Comparison of ENCODE assay signal across 8 cellular contexts in genomic region chr11:128548655-128549255, GRCh38. TPM values are rescaled to one million over a fixed set of nuclear protein-coding genes. Genes with fewer than 3 reads are reported as not detected.
A peak's percentile ranks its signal among the peaks of the same experiment; 100 is the strongest.
DNase-seq lines count a peak whose midpoint lies in the region; ATAC-seq, FAIRE-seq and TF ChIP-seq lines count a peak whose summit lies in the region.

No MANE protein-coding gene starts in this region.

- peaks cover 70% of the 10 kb centered on the region for H3K4me1 Mint-ChIP-seq in T-helper 17 cell
- H3K4me1 Mint-ChIP-seq in endodermal cell = peaks cover 25% of the 10 kb centered on the region

- peak overlapping the region; percentile 74 for H3K4me3 ChIP-seq in endodermal cell (ENCODE audit: low read length)
- peak overlapping the region; percentile 31 for H3K4me3 ChIP-seq in mesodermal cell (ENCODE audit: extremely low read depth, insufficient read depth, low read length, poor library complexity, severe bottlenecking)
- peak overlapping the region; percentile 23 to 61 (median 58) for H3K4me3 ChIP-seq in tibial nerve

- H3K4me1 ChIP-seq in endodermal cell (ENCODE audit: control insufficient read depth, insufficient read depth, low read length) = peaks cover 4% of the 10 kb centered on the region
- peaks cover 34% of the 10 kb centered on the region for H3K4me1 ChIP-seq in mesodermal cell (ENCODE audit: control insufficient read depth, insufficient read depth, low read length, poor library complexity, severe bottlenecking)
- H3K4me1 ChIP-seq in tibial nerve = peaks cover 0 to 67% (median 22%) of the 10 kb centered on the region in 4 donors

- peak; percentile 41 to 72 for TF ChIP-seq EP300 in tibial nerve (IDR thresholded peaks at IDR 0.05)

- H3K9ac ChIP-seq in endodermal cell (ENCODE audit: extremely low read depth, low read length, poor library complexity, severe bottlenecking) = peak overlapping the region; percentile 24

- no peaks in the 10 kb centered on the region for H3K9me3 ChIP-seq in T-helper 17 cell (ENCODE audit: control insufficient read depth, low read length, poor library complexity, severe bottlenecking)
- no peaks in the 10 kb centered on the region for H3K9me3 ChIP-seq in endodermal cell (ENCODE audit: control insufficient read depth, low read length)
- no peaks in the 10 kb centered on the region for H3K9me3 ChIP-seq in mesodermal cell (ENCODE audit: control insufficient read depth, low read length)
- no peaks in the 10 kb centered on the region for H3K9me3 ChIP-seq in tibial nerve

- peak; percentile 72 for FAIRE-seq in GM12891 (lab: Jason Lieb, UNC)

- H3K27me3 ChIP-seq in endodermal cell (ENCODE audit: control insufficient read depth, insufficient read depth, low read length, poor library complexity, severe bottlenecking) = peaks cover 49% of the 10 kb centered on the region
- no peaks in the 10 kb centered on the region for H3K27me3 ChIP-seq in tibial nerve

- TF ChIP-seq CTCF in endodermal cell (conservative IDR thresholded peaks at IDR 0.05) (peak; percentile 27), tibial nerve (IDR thresholded peaks at IDR 0.05) (peak in 1 of 5 experiments; percentile 13)

- peak overlapping the region; percentile 89 for H3K27ac Mint-ChIP-seq in T-helper 17 cell
- no peak overlapping the region for H3K27ac Mint-ChIP-seq in endodermal cell

- H3K36me3 ChIP-seq in endodermal cell (ENCODE audit: control insufficient read depth, insufficient read depth, low read length) (no peaks in the 10 kb centered on the region), mesodermal cell (ENCODE audit: control insufficient read depth, insufficient read depth, low read length) (no peaks in the 10 kb centered on the region), tibial nerve (no peaks in the 10 kb centered on the region)

- 5 to 10% methylated on average over 2 to 32 of the region's 32 CpGs for WGBS in endodermal cell (ENCODE audit: insufficient coverage in 1 of 2, insufficient read length in 1 of 2), 2 experiments
- WGBS in mesodermal cell (ENCODE audit: insufficient coverage in 2 of 2), 2 experiments = 3 to 6% methylated on average over 9 to 18 of the region's 32 CpGs
- WGBS in tibial nerve, 2 donors = 0 to 1% methylated on average over 28 to 31 of the region's 32 CpGs

- H3K27ac ChIP-seq in endodermal cell (ENCODE audit: low read depth, low read length) = no peak overlapping the region
- peak overlapping the region; percentile 72 for H3K27ac ChIP-seq in mesodermal cell (ENCODE audit: low read depth, low read length, severe bottlenecking)
- H3K27ac ChIP-seq in tibial nerve = peak overlapping the region; percentile 26 to 85 (median 77)

- peak; percentile 41 for ATAC-seq in T-helper 17 cell

- no peaks in the 10 kb centered on the region for H3K9me3 Mint-ChIP-seq in endodermal cell

- DNase-seq in GM12891 (ENCODE audit: insufficient read length, low spot score) = no peak
- no peak for DNase-seq in T-helper 17 cell
- DNase-seq in endodermal cell = peak; percentile 78
- peak; percentile 30 for DNase-seq in tibial nerve (ENCODE audit: low spot score in 2 of 2)
- no peak for DNase-seq in superior temporal gyrus (ENCODE audit: extremely low spot score)
- DNase-seq in SIG-M5 treated with dmso at 0.1 percent for 504 hours (lab: John Stamatoyannopoulos, UW; ENCODE audit: unreplicated experiment) = no peak
- DNase-seq in NCI-H1048 (lab: John Stamatoyannopoulos, UW) = no peak

- no peaks in the 10 kb centered on the region for H3K27me3 Mint-ChIP-seq in T-helper 17 cell
- H3K27me3 Mint-ChIP-seq in endodermal cell (ENCODE audit: insufficient read depth) = peaks cover 44% of the 10 kb centered on the region

- H3K4me3 Mint-ChIP-seq in T-helper 17 cell (peak overlapping the region; percentile 93), endodermal cell (peak overlapping the region; percentile 63)

- no peaks in the 10 kb centered on the region for H3K36me3 Mint-ChIP-seq in T-helper 17 cell (ENCODE audit: low read depth)
- H3K36me3 Mint-ChIP-seq in endodermal cell (ENCODE audit: low read depth) = no peaks in the 10 kb centered on the region

- no peak for TF ChIP-seq POLR2A in GM12891 (IDR thresholded peaks at IDR 0.05; ENCODE audit: low read depth, low read length)
- TF ChIP-seq POLR2A in tibial nerve (IDR thresholded peaks at IDR 0.05) = no peak

TF ChIP-seq in GM12891, 5 proteins besides CTCF, POLR2A, EP300 and RAD21:
- TF ChIP-seq SPI1 (IDR thresholded peaks at IDR 0.05; ENCODE audit: low read depth, low read length) = peak; percentile 64
- TF ChIP-seq PAX5 (IDR thresholded peaks at IDR 0.05; ENCODE audit: insufficient read depth, low read length, severe bottlenecking) = no peak

RNA-seq across cellular contexts. Expression of gene ETS1, which starts 38.6 kb away (rescaled TPM):
- 59.5 TPM for polyA plus RNA-seq in GM12891 (2012; ENCODE audit: low read depth, missing spikeins)
- total RNA-seq in T-helper 17 cell (100 to 1,000 TPM; 670 to 745 TPM), endodermal cell (10 to 100 TPM; 34.3 to 36.4 TPM), tibial nerve (10 to 100 TPM; 46.3 to 70.6 (median 57.6) TPM)
- polyA plus RNA-seq in endodermal cell (2013, experiment 1 of 2) = 24.1 TPM
- 23.3 TPM for polyA plus RNA-seq in endodermal cell (2013, experiment 2 of 2)
- 90.5 TPM for polyA plus RNA-seq in mesodermal cell (2013, experiment 1 of 2)
- polyA plus RNA-seq in mesodermal cell (2013, experiment 2 of 2) = 75.7 TPM

Comparison
In these comparisons a context has a peak if more than half of its experiments do, and no peak if none do; other contexts are left out.
1. DNase-seq: peak in endodermal cell (single experiment) and tibial nerve (2 of 2); none in GM12891 (single experiment), T-helper 17 cell (0 of 3), superior temporal gyrus (single experiment), SIG-M5 treated with dmso at 0.1 percent for 504 hours (single experiment) and NCI-H1048 (single experiment).
2. RNA of gene ETS1, which starts 38.6 kb away (total RNA-seq): 670 to 745 TPM in T-helper 17 cell; 46.3 to 70.6 TPM in tibial nerve and 34.3 to 36.4 TPM in endodermal cell; every median in the first group is over 4 times any median in the second.
3. Peak in every context shown above with its lines, with median percentiles within 50 percentile points of each other: H3K4me3 ChIP-seq.